Comparison of ENCODE assay signal across 9 cellular contexts in genomic region chr9:100700689-100701318, GRCh38.
DNase-seq lines count a peak whose midpoint lies in the region; ATAC-seq and TF ChIP-seq lines count a peak whose summit lies in the region.
"Had no signal": no experiment of that assay in that cellular context is flagged by ENCODE, and none has a peak within 500 bp of the region (broad histone marks: within the 10 kb centered on the region; RNA-seq: fewer than 3 reads in every experiment).

No MANE protein-coding gene starts in this region.

- H3K36me3 ChIP-seq in Caco-2 (ENCODE audit: control insufficient read depth, insufficient read depth, low read length) (no peaks in the 10 kb centered on the region), H7 (replicated peaks; ENCODE audit: control insufficient read depth, insufficient read depth, low read length) (no peaks in the 10 kb centered on the region), endocrine pancreas (ENCODE audit: control insufficient read depth, insufficient read depth, low read length) (no peaks in the 10 kb centered on the region)

- no peak overlapping the region for H3K27ac Mint-ChIP-seq in Caco-2 (ENCODE audit: unreplicated experiment)
- H3K27ac Mint-ChIP-seq: stimulated activated naive B cell treated with anti-CD40 and anti-IgM and Interleukin-4, amounts not matched to agents 10 μg/mL and 1 μg/mL and 100 μg/mL, for 72 hours had no signal

- no peaks in the 10 kb centered on the region for H3K4me1 Mint-ChIP-seq in Caco-2 (ENCODE audit: low read depth, unreplicated experiment)
- H3K4me1 Mint-ChIP-seq: stimulated activated naive B cell treated with anti-CD40 and anti-IgM and Interleukin-4, amounts not matched to agents 10 μg/mL and 1 μg/mL and 100 μg/mL, for 72 hours had no signal

- H3K9me3 ChIP-seq in Caco-2 (no peaks in the 10 kb centered on the region), endocrine pancreas (ENCODE audit: control insufficient read depth, low read length) (no peaks in the 10 kb centered on the region)

- POLR2A ChIA-PET in Caco-2 (lab: Charles Lee), result no interaction called here

- TF ChIP-seq CTCF in Caco-2 (IDR thresholded peaks at IDR 0.05; ENCODE audit: insufficient read depth in 1 of 2, low read depth in 1 of 2, low read length in 1 of 2, severe bottlenecking in 1 of 2, unreplicated experiment in 1 of 2) (peak; percentile 39 to 53), retinal pigment epithelial cell (conservative IDR thresholded peaks at IDR 0.05; ENCODE audit: low read depth, low read length) (peak; percentile 60)

- CTCF ChIA-PET in Caco-2 (lab: Charles Lee), result no interaction called here

- ATAC-seq in GM19452 (IDR thresholded peaks at IDR 0.05; ENCODE audit: unreplicated experiment) (no peak), HG02870 (IDR thresholded peaks at IDR 0.05; ENCODE audit: unreplicated experiment) (no peak)

- H3K36me3 Mint-ChIP-seq in Caco-2 (ENCODE audit: insufficient read depth, unreplicated experiment), result no peaks in the 10 kb centered on the region
- H3K36me3 Mint-ChIP-seq: stimulated activated naive B cell treated with anti-CD40 and anti-IgM and Interleukin-4, amounts not matched to agents 10 μg/mL and 1 μg/mL and 100 μg/mL, for 72 hours had no signal

- H3K27me3 Mint-ChIP-seq in Caco-2 (ENCODE audit: insufficient read depth, unreplicated experiment), result no peaks in the 10 kb centered on the region
- H3K27me3 Mint-ChIP-seq: stimulated activated naive B cell treated with anti-CD40 and anti-IgM and Interleukin-4, amounts not matched to agents 10 μg/mL and 1 μg/mL and 100 μg/mL, for 72 hours had no signal

- no peaks in the 10 kb centered on the region for H3K9me3 Mint-ChIP-seq in Caco-2 (ENCODE audit: unreplicated experiment)

- intact Hi-C loops in Caco-2 (cut with micrococcal nuclease; ENCODE audit: unreplicated experiment), result loop anchor here (2.0 to 5.0 kb wide), 2 partner anchors 99 to 610 kb away; no protein-coding TSS in a partner anchor

- H3K4me1 ChIP-seq in Caco-2 (no peaks in the 10 kb centered on the region), endocrine pancreas (ENCODE audit: control insufficient read depth, insufficient read depth, low read length) (no peaks in the 10 kb centered on the region)

- DNase-seq in Caco-2, result peak in 1 of 2 experiments; percentile 43
- peak; percentile 67 for DNase-seq in H7
- DNase-seq in NCI-H526 (lab: John Stamatoyannopoulos, UW), result peak; percentile 13 to 56
- DNase-seq in retinal pigment epithelial cell (ENCODE audit: low read depth), result no peak
- no peak for DNase-seq in activated CD8-positive, alpha-beta memory T cell treated with anti-CD3 and anti-CD28 coated beads for 24 hours
- DNase-seq: stimulated activated naive B cell treated with anti-CD40 and anti-IgM and Interleukin-4, amounts not matched to agents 10 μg/mL and 1 μg/mL and 100 μg/mL, for 72 hours had no signal

- BruUV-seq in Caco-2 (replicated peaks; lab: Mats Ljungman, UMichigan), result no TSS peak

- H3K4me3 Mint-ChIP-seq in Caco-2 (ENCODE audit: unreplicated experiment), result no peak overlapping the region
- H3K4me3 Mint-ChIP-seq: stimulated activated naive B cell treated with anti-CD40 and anti-IgM and Interleukin-4, amounts not matched to agents 10 μg/mL and 1 μg/mL and 100 μg/mL, for 72 hours had no signal

- no peak overlapping the region for H3K9ac ChIP-seq in endocrine pancreas (ENCODE audit: control insufficient read depth, insufficient read depth, low read length)

- H3K4me3 ChIP-seq in Caco-2 (ENCODE audit: low read depth, low read length) (no peak overlapping the region), H7 (ENCODE audit: insufficient read depth, low read depth, low read length) (no peak overlapping the region), endocrine pancreas (ENCODE audit: control insufficient read depth, insufficient read depth, low read length) (peak overlapping the region; percentile 29), retinal pigment epithelial cell (ENCODE audit: low read length) (no peak overlapping the region)

- H3K27me3 ChIP-seq in Caco-2 (replicated peaks; ENCODE audit: control insufficient read depth, insufficient read depth, low read length), result no peaks in the 10 kb centered on the region
- H3K27me3 ChIP-seq in H7 (ENCODE audit: control insufficient read depth, insufficient read depth, low read length), result no peaks in the 10 kb centered on the region
- no peaks in the 10 kb centered on the region for H3K27me3 ChIP-seq in endocrine pancreas (ENCODE audit: control insufficient read depth, insufficient read depth, low read length)

Comparison
In these comparisons a context has a peak if more than half of its experiments do, and no peak if none do; other contexts are left out.
1. DNase-seq: peak in H7 (single experiment) and NCI-H526 (2 of 2); none in retinal pigment epithelial cell (single experiment) and activated CD8-positive, alpha-beta memory T cell treated with anti-CD3 and anti-CD28 coated beads for 24 hours (single experiment).